24 cellular contexts compared by ENCODE assay signal in genomic region chr11:85680897-85681296, GRCh38. TPM values are rescaled to one million over a fixed set of nuclear protein-coding genes. Genes with fewer than 3 reads are reported as not detected.
A peak's percentile ranks its signal among the peaks of the same experiment; 100 is the strongest.
DNase-seq lines count a peak whose midpoint lies in the region; ATAC-seq, FAIRE-seq and TF ChIP-seq lines count a peak whose summit lies in the region.
"Had no signal": no experiment of that assay in that cellular context is flagged by ENCODE, and none has a peak within 500 bp of the region (broad histone marks: within the 10 kb centered on the region; RNA-seq: fewer than 3 reads in every experiment).

No MANE protein-coding gene starts in this region.

- no peak overlapping the region for H3K4me3 Mint-ChIP-seq in H9
- H3K4me3 Mint-ChIP-seq: CD4-positive, CD25-positive, alpha-beta regulatory T cell had no signal

- no peak overlapping the region for H2BK12ac ChIP-seq in H9 (ENCODE audit: insufficient read length, low read depth, low read length)
- no peak overlapping the region for H2BK12ac ChIP-seq in trophoblast cell (ENCODE audit: low read length)

- DNase-seq in SK-N-SH (peak; percentile 48), H9 (peak; percentile 33), GM12878 (ENCODE audit: low read depth, low spot score) (no peak), trophoblast cell (no peak), GM19239 (ENCODE audit: insufficient read length, low spot score) (no peak)
- no peak for DNase-seq in stimulated activated CD8-positive, alpha-beta memory T cell treated with anti-CD3 and anti-CD28 coated beads, Interleukin-4, amount 100 ng/mL, for 48 hours
- DNase-seq: ACHN; aorta; EL; hypothalamus; IMR-90; left cardiac atrium; MM.1S; NCI-H1694; NCI-H524; stimulated activated CD4-positive, alpha-beta T cell treated with anti-CD3 and anti-CD28 coated beads, Interleukin-15, amount 100 ng/mL, for 24 hours had no signal

- no peak overlapping the region for H2BK20ac ChIP-seq in H9 (ENCODE audit: low read depth, low read length, poor library complexity, severe bottlenecking)

- TF ChIP-seq CTCF in SK-N-SH (IDR thresholded peaks at IDR 0.05) (no peak), H9 (conservative IDR thresholded peaks at IDR 0.05) (no peak), GM12878 (IDR thresholded peaks at IDR 0.05 in 2 of 3, conservative IDR thresholded peaks at IDR 0.05 in 1 of 3; ENCODE audit: control insufficient read depth in 2 of 3, extremely low read depth in 1 of 3, insufficient read depth in 1 of 3, low read depth in 3 of 3, low read length in 3 of 3) (no peak)

- H3K4ac ChIP-seq in H9 (ENCODE audit: low read depth, low read length): no peak overlapping the region
- H3K4ac ChIP-seq in trophoblast cell (ENCODE audit: low read depth, low read length): no peak overlapping the region

- H3K14ac ChIP-seq in H9 (ENCODE audit: insufficient read depth, low read length) (no peak overlapping the region), trophoblast cell (ENCODE audit: low read length) (no peak overlapping the region)

- intact Hi-C loops in GM12878 (cut with micrococcal nuclease; ENCODE audit: unreplicated experiment): no loop called here

- CTCF ChIA-PET in SK-N-SH (lab: Yijun Ruan, JAX): interaction anchor here (1.2 kb wide), 1 partner anchor 16 kb away, joined by 3 read pairs; the partner anchor contains the start of gene CREBZF
- CTCF ChIA-PET in GM12878 (lab: Yijun Ruan, JAX): interaction anchor here (0.9 to 3.4 kb wide), 4 partner anchors 9 to 27 kb away, joined by 3 to 8 read pairs (median 6); no protein-coding TSS in a partner anchor

- no peaks in the 10 kb centered on the region for H3K23me2 ChIP-seq in H9 (ENCODE audit: insufficient read length, low read depth, low read length, poor library complexity, severe bottlenecking)

- no peak overlapping the region for H4K12ac ChIP-seq in trophoblast cell (ENCODE audit: low read depth, low read length)

- H4K5ac ChIP-seq in H9 (ENCODE audit: insufficient read length, low read depth, low read length): no peak overlapping the region

- POLR2A ChIA-PET in SK-N-SH (lab: Yijun Ruan, JAX): no interaction called here
- POLR2A ChIA-PET in GM12878 (lab: Charles Lee): interaction anchor here (1.4 kb wide), 1 partner anchor 33 kb away, joined by 4 read pairs; the partner anchor contains the start of gene TMEM126A

- H2BK5ac ChIP-seq in H9 (ENCODE audit: insufficient read length, low read length) (no peak overlapping the region), trophoblast cell (ENCODE audit: low read depth, low read length, poor library complexity) (no peak overlapping the region)

- H3K4me2 ChIP-seq in SK-N-SH (no peak overlapping the region), H9 (ENCODE audit: insufficient read depth, insufficient read length, low read length) (no peak overlapping the region), GM12878 (ENCODE audit: control insufficient read depth, insufficient read depth) (no peak overlapping the region), trophoblast cell (ENCODE audit: low read length) (no peak overlapping the region)

- H4K20me1 ChIP-seq in SK-N-SH (ENCODE audit: insufficient read depth) (no peaks in the 10 kb centered on the region), H9 (ENCODE audit: control insufficient read depth, insufficient read depth, insufficient read length) (no peaks in the 10 kb centered on the region), GM12878 (ENCODE audit: control insufficient read depth, insufficient read depth) (no peaks in the 10 kb centered on the region)

- no TSS peak for BruUV-seq in GM12878 (replicated peaks; lab: Mats Ljungman, UMichigan)

- H3K79me1 ChIP-seq in H9 (ENCODE audit: insufficient read depth, low read depth, low read length, poor library complexity, severe bottlenecking) (no peaks in the 10 kb centered on the region), trophoblast cell (ENCODE audit: low read length) (no peaks in the 10 kb centered on the region)

- H4K91ac ChIP-seq in H9 (ENCODE audit: insufficient read length, low read depth, low read length) (no peak overlapping the region), trophoblast cell (ENCODE audit: low read depth, low read length) (no peak overlapping the region)

- no peaks in the 10 kb centered on the region for H3K36me3 ChIP-seq in SK-N-SH (replicated peaks in 1 of 2; ENCODE audit: control insufficient read depth in 1 of 2, insufficient read depth in 2 of 2, low read length in 1 of 2)
- no peaks in the 10 kb centered on the region for H3K36me3 ChIP-seq in GM12878 (ENCODE audit: control insufficient read depth in 2 of 2, insufficient read depth in 2 of 2, low read length in 1 of 2)
- no peaks in the 10 kb centered on the region for H3K36me3 ChIP-seq in trophoblast cell (ENCODE audit: control insufficient read depth in 1 of 2, insufficient read depth in 2 of 2, low read length in 2 of 2)
- H3K36me3 ChIP-seq: neutrophil had no signal

- no peak overlapping the region for H4K8ac ChIP-seq in H9 (replicated peaks; ENCODE audit: insufficient read length, low read depth, low read length)
- H4K8ac ChIP-seq in trophoblast cell (ENCODE audit: low read depth, low read length): no peak overlapping the region

- peaks cover 4% of the 10 kb centered on the region for H3K27me3 Mint-ChIP-seq in H9 (ENCODE audit: low read depth)

- H2BK120ac ChIP-seq in H9 (ENCODE audit: low read depth, low read length, poor library complexity, severe bottlenecking): no peak overlapping the region
- no peak overlapping the region for H2BK120ac ChIP-seq in trophoblast cell (ENCODE audit: insufficient read depth, low read length, poor library complexity)

- H3T11ph ChIP-seq in H9 (ENCODE audit: low read length): no peak overlapping the region

- H2AK5ac ChIP-seq in H9 (ENCODE audit: insufficient read length, low read length) (no peak overlapping the region), trophoblast cell (ENCODE audit: low read length) (no peak overlapping the region)

- peaks cover 0 to 14% of the 10 kb centered on the region in 2 experiments; a peak in 3 of 4 replicates for H3K4me1 ChIP-seq in SK-N-SH (ENCODE audit: control insufficient read depth in 1 of 2, insufficient read depth in 2 of 2, low read depth in 1 of 2, low read length in 1 of 2)
- peaks cover 8% of the 10 kb centered on the region for H3K4me1 ChIP-seq in H9 (ENCODE audit: insufficient read depth, low read length)
- peaks cover 5% of the 10 kb centered on the region; the same call in 1 of the 2 replicates for H3K4me1 ChIP-seq in GM12878 (ENCODE audit: control insufficient read depth, insufficient read depth, low read length)
- peaks cover 0 to 2% of the 10 kb centered on the region in 2 experiments for H3K4me1 ChIP-seq in trophoblast cell (ENCODE audit: control insufficient read depth in 1 of 2, insufficient read depth in 2 of 2, low read length in 2 of 2)

- H3K9me3 Mint-ChIP-seq in H9: no peaks in the 10 kb centered on the region

- H2BK15ac ChIP-seq in H9 (ENCODE audit: low read depth, low read length): no peak overlapping the region

- H3K18ac ChIP-seq in H9 (ENCODE audit: insufficient read length, low read depth, low read length) (no peak overlapping the region), trophoblast cell (ENCODE audit: low read length) (no peak overlapping the region)

- H3K27me3 ChIP-seq in SK-N-SH (ENCODE audit: insufficient read depth) (no peaks in the 10 kb centered on the region), H9 (ENCODE audit: insufficient read depth, low read length) (no peaks in the 10 kb centered on the region; the same call in 1 of the 2 replicates), GM12878 (replicated peaks in 1 of 2; ENCODE audit: control insufficient read depth in 2 of 2, insufficient read depth in 2 of 2, low read length in 1 of 2) (0 out of 4 replicates have a peak, but pooled peaks cover 0 to 3% of the 10 kb centered on the region in 2 experiments), trophoblast cell (ENCODE audit: insufficient read depth, low read length) (no peaks in the 10 kb centered on the region)

- TF ChIP-seq RAD21 in SK-N-SH (IDR thresholded peaks at IDR 0.05; ENCODE audit: low read length): no peak
- TF ChIP-seq RAD21 in GM12878 (IDR thresholded peaks at IDR 0.05; ENCODE audit: insufficient read depth, low read depth, low read length): no peak

- ATAC-seq in SK-N-SH treated with all-trans-retinoic acid at 6 μM for 48 hours (no peak), GM12878 (peak; percentile 25), GM19035 (IDR thresholded peaks at IDR 0.05; ENCODE audit: unreplicated experiment) (no peak)
- ATAC-seq: left cardiac atrium, Panc1 had no signal

- RAD21 ChIA-PET in GM12878 (lab: Charles Lee; ENCODE audit: unreplicated experiment): interaction anchor here (0.7 to 0.9 kb wide), 3 partner anchors 19 to 97 kb away, joined by 3 to 5 read pairs (median 3); no protein-coding TSS in a partner anchor

- H3K36me3 Mint-ChIP-seq in H9 (ENCODE audit: insufficient read depth in 1 of 3, low read depth in 3 of 3): no peaks in the 10 kb centered on the region
- H3K36me3 Mint-ChIP-seq: CD4-positive, CD25-positive, alpha-beta regulatory T cell had no signal

- H3K27ac Mint-ChIP-seq in H9: peak overlapping the region in 1 of 3 experiments; percentile 23; a peak in 2 of 7 replicates
- H3K27ac Mint-ChIP-seq: CD4-positive, CD25-positive, alpha-beta regulatory T cell had no signal

- H3K9ac ChIP-seq in SK-N-SH (no peak overlapping the region), H9 (ENCODE audit: extremely low read depth, insufficient read length, low read length) (no peak overlapping the region), GM12878 (ENCODE audit: control insufficient read depth, insufficient read depth, low read length) (no peak overlapping the region), trophoblast cell (ENCODE audit: low read length) (no peak overlapping the region)

- no peaks in the 10 kb centered on the region for H3K9me3 ChIP-seq in SK-N-SH
- no peaks in the 10 kb centered on the region for H3K9me3 ChIP-seq in H9 (ENCODE audit: control insufficient read depth, low read depth, low read length)
- H3K9me3 ChIP-seq in GM12878 (replicated peaks; ENCODE audit: control insufficient read depth, insufficient read depth, low read length): no peaks in the 10 kb centered on the region; the same call in 2 of the 3 replicates
- peaks cover 2% of the 10 kb centered on the region for H3K9me3 ChIP-seq in trophoblast cell (ENCODE audit: insufficient read depth, low read depth, low read length)
- H3K9me3 ChIP-seq: neutrophil had no signal

- peaks cover 14% of the 10 kb centered on the region for H3F3A ChIP-seq in SK-N-SH (replicated peaks; ENCODE audit: insufficient read depth)

- peaks cover 10 to 27% of the 10 kb centered on the region in 2 experiments for H3K4me1 Mint-ChIP-seq in H9

- TF ChIP-seq EP300 in SK-N-SH (IDR thresholded peaks at IDR 0.05; ENCODE audit: borderline replicate concordance in 1 of 2, low read depth in 1 of 2, low read length in 1 of 2): no peak
- no peak for TF ChIP-seq EP300 in GM12878 (IDR thresholded peaks at IDR 0.05; ENCODE audit: borderline replicate concordance in 1 of 2, control insufficient read depth in 1 of 2, low read depth in 2 of 2, low read length in 2 of 2)

- no peak overlapping the region for H3K4me3 ChIP-seq in SK-N-SH (ENCODE audit: low read depth in 2 of 2, low read length in 1 of 2)
- H3K4me3 ChIP-seq in GM12878: no peak overlapping the region
- no peak overlapping the region for H3K4me3 ChIP-seq in trophoblast cell (ENCODE audit: low read depth, low read length)

- H2AFZ ChIP-seq in SK-N-SH (ENCODE audit: low read depth) (no peak overlapping the region), H9 (ENCODE audit: low read length) (no peak overlapping the region), GM12878 (ENCODE audit: control insufficient read depth, low read depth, low read length) (no peak overlapping the region), trophoblast cell (ENCODE audit: insufficient read depth, low read length, poor library complexity) (no peak overlapping the region)

- TF ChIP-seq POLR2A in GM12878 (IDR thresholded peaks at IDR 0.05; ENCODE audit: low read depth, low read length): no peak

- no peaks in the 10 kb centered on the region; the same call in 1 of the 2 replicates for H3K79me2 ChIP-seq in SK-N-SH (ENCODE audit: insufficient read depth)
- H3K79me2 ChIP-seq in H9 (ENCODE audit: insufficient read depth, low read length): no peaks in the 10 kb centered on the region
- H3K79me2 ChIP-seq in GM12878 (ENCODE audit: control insufficient read depth, insufficient read depth, low read length): no peaks in the 10 kb centered on the region
- H3K79me2 ChIP-seq in trophoblast cell (ENCODE audit: control insufficient read depth, insufficient read depth, low read length, poor library complexity): peaks cover 2% of the 10 kb centered on the region

- SMC1A ChIA-PET in GM12878 (lab: Charles Lee; ENCODE audit: uncharacterized antibody, unreplicated experiment): interaction anchor here (1.0 to 1.9 kb wide), 6 partner anchors 8 to 55 kb away, joined by 3 to 10 read pairs (median 3); partner anchors contain the start of gene TMEM126A

- no peak overlapping the region for H3K56ac ChIP-seq in H9 (ENCODE audit: insufficient read length, low read depth, low read length)

- FAIRE-seq in GM12878 (lab: Jason Lieb, UNC) (no peak), GM19239 (lab: Jason Lieb, UNC) (no peak)
- FAIRE-seq: endometrium, urothelium cell line had no signal

- in situ Hi-C loops in GM12878 (cut with MboI): no loop called here

- 82% methylated on average over 1 of the region's 1 CpG for WGBS in SK-N-SH (ENCODE audit: low lambda C conversion rate)
- WGBS in H9 (ENCODE audit: extremely low coverage, insufficient read length, low lambda C conversion rate): no CpG with 5 or more reads among the region's 1 CpG
- 95% methylated on average over 1 of the region's 1 CpG for WGBS in GM12878 (ENCODE audit: insufficient coverage, insufficient replicate concordance, low lambda C conversion rate, missing lambda C conversion rate)
- no CpG with 5 or more reads among the region's 1 CpG for WGBS in trophoblast cell (ENCODE audit: extremely low coverage, insufficient coverage, insufficient read length)

- no peaks in the 10 kb centered on the region for H3K9me2 ChIP-seq in SK-N-SH

- H3K27ac ChIP-seq in SK-N-SH (ENCODE audit: low read depth in 2 of 2, low read length in 1 of 2) (no peak overlapping the region), H9 (ENCODE audit: insufficient read length, low read depth, low read length) (no peak overlapping the region), GM12878 (ENCODE audit: control insufficient read depth, insufficient read depth) (no peak overlapping the region), trophoblast cell (ENCODE audit: low read depth, low read length) (no peak overlapping the region)
- H3K27ac ChIP-seq: neutrophil had no signal

- H3K23ac ChIP-seq in H9 (ENCODE audit: insufficient read length, low read depth, low read length): no peak overlapping the region
- peak overlapping the region; percentile 47 for H3K23ac ChIP-seq in trophoblast cell (ENCODE audit: low read length)

RNA-seq across cellular contexts. Expression of gene CCDC89, which starts 5.1 kb away (rescaled TPM):
- 3.9 and 4.1 TPM in 2 replicates for polyA plus RNA-seq in SK-N-SH (2012; rRNA removed)
- 4.5 and 4.9 TPM in 2 replicates for polyA plus RNA-seq in SK-N-SH (2012; cell fraction: cytosol; rRNA removed)
- 4.3 and 5.0 TPM in 2 replicates for polyA plus RNA-seq in SK-N-SH (2012; cell fraction: nucleus; rRNA removed)
- not detected in 2 replicates for total RNA-seq in H9 (2021)
- total RNA-seq in GM12878 (2013; cell fraction: nucleolus; rRNA removed): 0.27 TPM in 1 of 2 replicates, not detected in the other
- not detected in 2 replicates for total RNA-seq in GM12878 (2014; rRNA removed)
- not detected in 2 replicates for total RNA-seq in GM12878 (2014; rRNA removed; fragmentation: Illumina TruSeq; extraction: Trizol)
- not detected in 2 replicates for total RNA-seq in GM12878 (2021)
- not detected for polyA plus RNA-seq in GM12878 (2011; ENCODE audit: low read depth)
- 0.07 TPM in 1 of 2 replicates, not detected in the other for polyA plus RNA-seq in GM12878 (2011; rRNA removed)
- polyA plus RNA-seq in GM12878 (2011; cell fraction: cytosol; rRNA removed): not detected in 2 replicates
- 0.09 and 0.30 TPM in 2 replicates for polyA plus RNA-seq in GM12878 (2011; cell fraction: nucleus; rRNA removed)
- polyA plus RNA-seq in GM12878 (2012): not detected in 2 replicates
- polyA plus RNA-seq in GM12878 (2014; fragmentation: Illumina TruSeq; extraction: Trizol): not detected in 2 replicates
- polyA plus RNA-seq in GM12878 (2014; fragmentation: Nextera tagmentation; extraction: Ambion mirVana): under 1 TPM in 1 of 2 experiments, not detected in 1; 0.11 TPM
- polyA plus RNA-seq in GM12878 (2014; rRNA removed): not detected in 2 replicates
- polyA plus RNA-seq in GM12878 (2016; fragmentation: Nextera tagmentation; extraction: Ambion mirVana): under 1 TPM in 1 of 2 experiments, not detected in 1; 0.15 TPM
- not detected in 2 replicates for polyA minus RNA-seq in GM12878 (2011; rRNA and poly(A)+ RNA removed)
- polyA minus RNA-seq in GM12878 (2011; cell fraction: cytosol; rRNA and poly(A)+ RNA removed): not detected in 2 replicates
- 0.29 and 0.36 TPM in 2 replicates for polyA minus RNA-seq in GM12878 (2011; cell fraction: nucleus; rRNA and poly(A)+ RNA removed)
- polyA plus RNA-seq in trophoblast cell (2013): 0.04 and 0.06 TPM in 2 replicates
- total RNA-seq: CD4-positive, CD25-positive, alpha-beta regulatory T cell; mononuclear cell had no signal
- polyA plus RNA-seq: CD4-positive, CD25-positive, alpha-beta regulatory T cell had no signal

RNA-seq across cellular contexts. Expression of gene CREBZF, which starts 16.0 kb away (rescaled TPM):
- polyA plus RNA-seq in SK-N-SH (2012; rRNA removed) (50.5 and 62.1 TPM in 2 replicates), GM12878 (2011; rRNA removed) (46.9 and 69.7 TPM in 2 replicates), GM12878 (2014; fragmentation: Illumina TruSeq; extraction: Trizol) (35.1 and 38.3 TPM in 2 replicates), GM12878 (2014; fragmentation: Nextera tagmentation; extraction: Ambion mirVana) (10 to 100 TPM; 11.1 TPM), GM12878 (2014; rRNA removed) (45.9 and 51.2 TPM in 2 replicates), GM12878 (2016; fragmentation: Nextera tagmentation; extraction: Ambion mirVana) (10 to 100 TPM; 25.9 to 27.6 TPM)
- polyA plus RNA-seq in SK-N-SH (2012; cell fraction: cytosol; rRNA removed): 14.6 and 16.3 TPM in 2 replicates
- polyA plus RNA-seq in SK-N-SH (2012; cell fraction: nucleus; rRNA removed): 325 and 378 TPM in 2 replicates
- total RNA-seq in H9 (2021) (50.2 and 52.5 TPM in 2 replicates), GM12878 (2014; rRNA removed) (46.5 and 49.2 TPM in 2 replicates), GM12878 (2014; rRNA removed; fragmentation: Illumina TruSeq; extraction: Trizol) (33.0 TPM in 2 replicates), GM12878 (2021) (39.0 and 40.8 TPM in 2 replicates)
- total RNA-seq in GM12878 (2013; cell fraction: nucleolus; rRNA removed): 186 and 190 TPM in 2 replicates
- polyA plus RNA-seq in GM12878 (2011; ENCODE audit: low read depth): 12.4 TPM
- 22.1 and 33.5 TPM in 2 replicates for polyA plus RNA-seq in GM12878 (2011; cell fraction: cytosol; rRNA removed)
- 95.6 and 115 TPM in 2 replicates for polyA plus RNA-seq in GM12878 (2011; cell fraction: nucleus; rRNA removed)
- polyA plus RNA-seq in GM12878 (2012): 26.2 and 34.2 TPM in 2 replicates
- 36.6 and 45.9 TPM in 2 replicates for polyA minus RNA-seq in GM12878 (2011; rRNA and poly(A)+ RNA removed)
- polyA minus RNA-seq in GM12878 (2011; cell fraction: cytosol; rRNA and poly(A)+ RNA removed): 14.9 and 16.4 TPM in 2 replicates
- polyA minus RNA-seq in GM12878 (2011; cell fraction: nucleus; rRNA and poly(A)+ RNA removed): 67.3 and 84.7 TPM in 2 replicates
- 21.7 and 22.7 TPM in 2 replicates for polyA plus RNA-seq in trophoblast cell (2013)

RNA-seq across cellular contexts. Expression of gene TMEM126A, which starts 33.1 kb away (rescaled TPM):
- polyA plus RNA-seq in SK-N-SH (2012; rRNA removed) (30.5 and 37.1 TPM in 2 replicates), GM12878 (2011; rRNA removed) (85.0 and 104 TPM in 2 replicates), GM12878 (2014; fragmentation: Illumina TruSeq; extraction: Trizol) (58.4 and 59.8 TPM in 2 replicates), GM12878 (2014; fragmentation: Nextera tagmentation; extraction: Ambion mirVana) (100 to 1,000 TPM; 184 to 208 TPM), GM12878 (2014; rRNA removed) (41.0 and 53.3 TPM in 2 replicates), GM12878 (2016; fragmentation: Nextera tagmentation; extraction: Ambion mirVana) (100 to 1,000 TPM in 1 of 2 experiments, 10 to 100 TPM in 1; 92.2 to 103 TPM)
- polyA plus RNA-seq in SK-N-SH (2012; cell fraction: cytosol; rRNA removed): 48.4 and 70.0 TPM in 2 replicates
- polyA plus RNA-seq in SK-N-SH (2012; cell fraction: nucleus; rRNA removed): 9.8 and 13.7 TPM in 2 replicates
- total RNA-seq in H9 (2021) (28.0 and 35.2 TPM in 2 replicates), GM12878 (2014; rRNA removed) (38.6 and 49.6 TPM in 2 replicates), GM12878 (2014; rRNA removed; fragmentation: Illumina TruSeq; extraction: Trizol) (56.7 and 57.9 TPM in 2 replicates), GM12878 (2021) (40.3 and 41.5 TPM in 2 replicates)
- 4.3 and 5.6 TPM in 2 replicates for total RNA-seq in GM12878 (2013; cell fraction: nucleolus; rRNA removed)
- polyA plus RNA-seq in GM12878 (2011; ENCODE audit: low read depth): 84.0 TPM
- polyA plus RNA-seq in GM12878 (2011; cell fraction: cytosol; rRNA removed): 32.6 and 37.5 TPM in 2 replicates
- polyA plus RNA-seq in GM12878 (2011; cell fraction: nucleus; rRNA removed): 14.0 and 21.6 TPM in 2 replicates
- polyA plus RNA-seq in GM12878 (2012): 56.1 and 67.0 TPM in 2 replicates
- polyA minus RNA-seq in GM12878 (2011; rRNA and poly(A)+ RNA removed): 21.0 and 40.9 TPM in 2 replicates
- polyA minus RNA-seq in GM12878 (2011; cell fraction: cytosol; rRNA and poly(A)+ RNA removed): 5.1 and 7.0 TPM in 2 replicates
- 6.0 and 7.0 TPM in 2 replicates for polyA minus RNA-seq in GM12878 (2011; cell fraction: nucleus; rRNA and poly(A)+ RNA removed)
- polyA plus RNA-seq in trophoblast cell (2013): 36.1 and 38.3 TPM in 2 replicates

RNA-seq across cellular contexts. Expression of gene TMEM126B, which starts 52.5 kb away (rescaled TPM):
- polyA plus RNA-seq in SK-N-SH (2012; rRNA removed) (27.7 and 45.0 TPM in 2 replicates), GM12878 (2011; rRNA removed) (80.1 and 124 TPM in 2 replicates), GM12878 (2014; fragmentation: Illumina TruSeq; extraction: Trizol) (66.6 and 109 TPM in 2 replicates), GM12878 (2014; fragmentation: Nextera tagmentation; extraction: Ambion mirVana) (100 to 1,000 TPM in 1 of 2 experiments, 10 to 100 TPM in 1; 83.8 to 117 TPM), GM12878 (2014; rRNA removed) (47.0 and 65.5 TPM in 2 replicates), GM12878 (2016; fragmentation: Nextera tagmentation; extraction: Ambion mirVana) (10 to 100 TPM; 74.0 to 77.1 TPM)
- polyA plus RNA-seq in SK-N-SH (2012; cell fraction: cytosol; rRNA removed): 53.6 and 68.2 TPM in 2 replicates
- 13.1 and 31.1 TPM in 2 replicates for polyA plus RNA-seq in SK-N-SH (2012; cell fraction: nucleus; rRNA removed)
- total RNA-seq in H9 (2021) (72.8 and 74.0 TPM in 2 replicates), GM12878 (2014; rRNA removed) (48.3 and 55.0 TPM in 2 replicates), GM12878 (2014; rRNA removed; fragmentation: Illumina TruSeq; extraction: Trizol) (56.1 and 61.1 TPM in 2 replicates), GM12878 (2021) (36.5 and 36.9 TPM in 2 replicates)
- total RNA-seq in GM12878 (2013; cell fraction: nucleolus; rRNA removed): 28.0 and 28.8 TPM in 2 replicates
- 31.0 TPM for polyA plus RNA-seq in GM12878 (2011; ENCODE audit: low read depth)
- 27.2 and 60.1 TPM in 2 replicates for polyA plus RNA-seq in GM12878 (2011; cell fraction: cytosol; rRNA removed)
- 30.1 and 35.9 TPM in 2 replicates for polyA plus RNA-seq in GM12878 (2011; cell fraction: nucleus; rRNA removed)
- polyA plus RNA-seq in GM12878 (2012): 26.9 and 34.2 TPM in 2 replicates
- 16.3 and 21.7 TPM in 2 replicates for polyA minus RNA-seq in GM12878 (2011; rRNA and poly(A)+ RNA removed)
- polyA minus RNA-seq in GM12878 (2011; cell fraction: cytosol; rRNA and poly(A)+ RNA removed): 3.6 and 6.3 TPM in 2 replicates
- polyA minus RNA-seq in GM12878 (2011; cell fraction: nucleus; rRNA and poly(A)+ RNA removed): 5.8 and 9.3 TPM in 2 replicates
- polyA plus RNA-seq in trophoblast cell (2013): 29.4 and 31.2 TPM in 2 replicates

RNA-seq across cellular contexts. Expression of gene DLG2, which starts 53.8 kb away (rescaled TPM):
- polyA plus RNA-seq in SK-N-SH (2012; rRNA removed) (0.21 and 0.31 TPM in 2 replicates), GM12878 (2011; rRNA removed) (0.98 and 1.6 TPM in 2 replicates), GM12878 (2014; fragmentation: Illumina TruSeq; extraction: Trizol) (0.37 and 0.49 TPM in 2 replicates), GM12878 (2014; fragmentation: Nextera tagmentation; extraction: Ambion mirVana) (under 1 TPM; 0.09 to 0.29 TPM), GM12878 (2014; rRNA removed) (0.23 and 0.33 TPM in 2 replicates), GM12878 (2016; fragmentation: Nextera tagmentation; extraction: Ambion mirVana) (under 1 TPM; 0.09 to 0.21 TPM)
- 0.28 and 0.31 TPM in 2 replicates for polyA plus RNA-seq in SK-N-SH (2012; cell fraction: cytosol; rRNA removed)
- 0.43 and 0.80 TPM in 2 replicates for polyA plus RNA-seq in SK-N-SH (2012; cell fraction: nucleus; rRNA removed)
- total RNA-seq in H9 (2021) (8.0 and 8.2 TPM in 2 replicates), GM12878 (2014; rRNA removed) (0.51 and 0.54 TPM in 2 replicates), GM12878 (2014; rRNA removed; fragmentation: Illumina TruSeq; extraction: Trizol) (0.88 and 0.98 TPM in 2 replicates), GM12878 (2021) (0.38 and 1.0 TPM in 2 replicates)
- 20.1 and 20.4 TPM in 2 replicates for total RNA-seq in GM12878 (2013; cell fraction: nucleolus; rRNA removed)
- polyA plus RNA-seq in GM12878 (2011; ENCODE audit: low read depth): 0.71 TPM
- polyA plus RNA-seq in GM12878 (2011; cell fraction: cytosol; rRNA removed): 0.42 and 0.58 TPM in 2 replicates
- polyA plus RNA-seq in GM12878 (2011; cell fraction: nucleus; rRNA removed): 1.6 and 2.0 TPM in 2 replicates
- 0.84 and 1.3 TPM in 2 replicates for polyA plus RNA-seq in GM12878 (2012)
- 2.7 and 3.1 TPM in 2 replicates for polyA minus RNA-seq in GM12878 (2011; rRNA and poly(A)+ RNA removed)
- polyA minus RNA-seq in GM12878 (2011; cell fraction: cytosol; rRNA and poly(A)+ RNA removed): 1.6 TPM in 1 of 2 replicates, not detected in the other
- polyA minus RNA-seq in GM12878 (2011; cell fraction: nucleus; rRNA and poly(A)+ RNA removed): 4.5 and 6.1 TPM in 2 replicates
- polyA plus RNA-seq in trophoblast cell (2013): 1.2 and 1.4 TPM in 2 replicates

Comparison
In these comparisons a context has a peak if more than half of its experiments do, and no peak if none do; other contexts are left out.
1. DNase-seq: peak in SK-N-SH (single experiment) and H9 (single experiment); none in GM12878 (single experiment), trophoblast cell (0 of 2), stimulated activated CD8-positive, alpha-beta memory T cell treated with anti-CD3 and anti-CD28 coated beads, Interleukin-4, amount 100 ng/mL, for 48 hours (single experiment) and GM19239 (single experiment).